In genomic region chr14:55807536-55807935, GRCh38 we compare ENCODE assay signal across 10 cellular contexts.
DNase-seq lines count a peak whose midpoint lies in the region; ATAC-seq and TF ChIP-seq lines count a peak whose summit lies in the region.
"Had no signal": no experiment of that assay in that cellular context is flagged by ENCODE, and none has a peak within 500 bp of the region (broad histone marks: within the 10 kb centered on the region; RNA-seq: fewer than 3 reads in every experiment).

No MANE protein-coding gene starts in this region.

- H3K9me3 ChIP-seq in GM23248 (ENCODE audit: low read depth) (no peaks in the 10 kb centered on the region), adrenal gland (replicated peaks in 1 of 3) (no peaks in the 10 kb centered on the region), mucosa of rectum (ENCODE audit: control insufficient read depth in 2 of 2, low read length in 2 of 2) (no peaks in the 10 kb centered on the region)

- H3K4me2 ChIP-seq in GM23248 (ENCODE audit: unreplicated experiment): no peak overlapping the region
- H3K4me2 ChIP-seq: PC-9 had no signal

- H4K20me1 ChIP-seq in GM23248 (ENCODE audit: insufficient read depth): no peaks in the 10 kb centered on the region

- H3K79me2 ChIP-seq in GM23248 (ENCODE audit: insufficient read depth): no peaks in the 10 kb centered on the region

- no TSS peak for BruUV-seq in Calu3 (replicated peaks; lab: Mats Ljungman, UMichigan)

- no peaks in the 10 kb centered on the region for H3K4me1 ChIP-seq in GM23248 (ENCODE audit: insufficient read depth)
- H3K4me1 ChIP-seq in adrenal gland (replicated peaks in 1 of 2): peaks cover 0 to 14% of the 10 kb centered on the region in 2 donors
- peaks cover 12 to 33% of the 10 kb centered on the region in 2 donors for H3K4me1 ChIP-seq in mucosa of rectum (ENCODE audit: control insufficient read depth in 2 of 2, insufficient read depth in 2 of 2, low read length in 2 of 2)

- intact Hi-C loops in Calu3 (cut with micrococcal nuclease; ENCODE audit: unreplicated experiment) (loop anchor here (10.0 kb wide), 1 partner anchor 167 kb away; no protein-coding TSS in a partner anchor), adrenal gland (cut with DNase I) (no loop called here)

- H3K36me3 ChIP-seq in GM23248 (ENCODE audit: low read depth) (no peaks in the 10 kb centered on the region), adrenal gland (replicated peaks in 1 of 2) (no peaks in the 10 kb centered on the region), mucosa of rectum (ENCODE audit: control insufficient read depth in 2 of 2, insufficient read depth in 2 of 2, low read length in 2 of 2) (no peaks in the 10 kb centered on the region)

- H3F3A ChIP-seq in GM23248 (ENCODE audit: insufficient read depth): no peaks in the 10 kb centered on the region

- peak overlapping the region; percentile 92 for H3K27ac Mint-ChIP-seq in Calu3 (ENCODE audit: unreplicated experiment)

- no peak overlapping the region for H3K27ac ChIP-seq in GM23248
- peak overlapping the region in 3 of 5 donors; percentile 25 to 64 (median 34) for H3K27ac ChIP-seq in adrenal gland
- peak overlapping the region; percentile 88 to 95 for H3K27ac ChIP-seq in mucosa of rectum (ENCODE audit: low read depth in 2 of 2, low read length in 2 of 2)
- H3K27ac ChIP-seq: PC-9 had no signal

- TF ChIP-seq POLR2A in adrenal gland (IDR thresholded peaks at IDR 0.05): no peak

- WGBS in GM23248 (ENCODE audit: low coverage in 1 of 2, low lambda C conversion rate in 2 of 2, missing lambda C conversion rate in 2 of 2), 2 experiments: 53 to 64% methylated on average over 6 of the region's 6 CpGs
- WGBS in adrenal gland, 4 donors: 38 to 44% (median 41%) methylated on average over 6 of the region's 6 CpGs

- no peak overlapping the region for H3K4me3 Mint-ChIP-seq in Calu3 (ENCODE audit: low read depth, unreplicated experiment)

- no peaks in the 10 kb centered on the region for H3K9me2 ChIP-seq in GM23248 (ENCODE audit: insufficient read depth)

- no peak for DNase-seq in Calu3
- DNase-seq in GM23248: no peak
- no peak for DNase-seq in adrenal gland
- no peak for DNase-seq in NCI-H1048 (lab: John Stamatoyannopoulos, UW)
- DNase-seq in 8988T: no peak
- DNase-seq in GM13977 (ENCODE audit: low spot score): no peak
- DNase-seq: mesendoderm had no signal

- no peak overlapping the region for H3K9ac ChIP-seq in GM23248
- H3K9ac ChIP-seq in mucosa of rectum (ENCODE audit: low read depth in 1 of 2, low read length in 2 of 2): peak overlapping the region; percentile 60 to 63

- peaks cover 27% of the 10 kb centered on the region for H3K36me3 Mint-ChIP-seq in Calu3 (ENCODE audit: insufficient read depth, unreplicated experiment)

- CTCF ChIA-PET in Calu3 (lab: Charles Lee): interaction anchor here (0.6 to 1.4 kb wide), 6 partner anchors 9 to 104 kb away, joined by 3 to 13 read pairs (median 4); no protein-coding TSS in a partner anchor

- in situ Hi-C loops in GM23248 (cut with MboI) (no loop called here), GM13977 (cut with MboI; ENCODE audit: low pct_unique_long_range_greater_than_20kb, low sequenced_read_pairs, unreplicated experiment) (no loop called here)

- no peaks in the 10 kb centered on the region for H3K27me3 Mint-ChIP-seq in Calu3 (ENCODE audit: unreplicated experiment)

- TF ChIP-seq CTCF in Calu3 (IDR thresholded peaks at IDR 0.05; ENCODE audit: unreplicated experiment) (no peak), adrenal gland (IDR thresholded peaks at IDR 0.05) (no peak), GM13977 (IDR thresholded peaks at IDR 0.05; ENCODE audit: extremely low read depth, insufficient read depth, missing control alignments) (no peak)

- ATAC-seq in HG03460 (IDR thresholded peaks at IDR 0.05; ENCODE audit: unreplicated experiment): no peak

- peaks cover 59% of the 10 kb centered on the region for H3K4me1 Mint-ChIP-seq in Calu3 (ENCODE audit: low read depth, unreplicated experiment)

- peaks cover 4% of the 10 kb centered on the region for H3K9me3 Mint-ChIP-seq in Calu3 (ENCODE audit: low read depth, unreplicated experiment)

- H3K27me3 ChIP-seq in GM23248 (replicated peaks; ENCODE audit: insufficient read depth) (no peaks in the 10 kb centered on the region), adrenal gland (no peaks in the 10 kb centered on the region), mucosa of rectum (ENCODE audit: control insufficient read depth in 2 of 2, insufficient read depth in 2 of 2, low read length in 2 of 2) (no peaks in the 10 kb centered on the region)

- H3K4me3 ChIP-seq in GM23248: no peak overlapping the region
- no peak overlapping the region for H3K4me3 ChIP-seq in adrenal gland
- peak overlapping the region; percentile 46 to 57 for H3K4me3 ChIP-seq in mucosa of rectum (ENCODE audit: low read length in 2 of 2)
- H3K4me3 ChIP-seq: PC-9 had no signal

- H2AFZ ChIP-seq in GM23248: 0 out of 2 replicates have a peak overlapping the region, but pooled peaks have one; percentile 11
- H2AFZ ChIP-seq: PC-9 had no signal

Comparison
In these comparisons a context has a peak if more than half of its experiments do, and no peak if none do; other contexts are left out.
1. H3K4me3 ChIP-seq: peak in mucosa of rectum (2 of 2); none in GM23248 (single experiment) and adrenal gland (0 of 4).